In the genomic region with DNA sequence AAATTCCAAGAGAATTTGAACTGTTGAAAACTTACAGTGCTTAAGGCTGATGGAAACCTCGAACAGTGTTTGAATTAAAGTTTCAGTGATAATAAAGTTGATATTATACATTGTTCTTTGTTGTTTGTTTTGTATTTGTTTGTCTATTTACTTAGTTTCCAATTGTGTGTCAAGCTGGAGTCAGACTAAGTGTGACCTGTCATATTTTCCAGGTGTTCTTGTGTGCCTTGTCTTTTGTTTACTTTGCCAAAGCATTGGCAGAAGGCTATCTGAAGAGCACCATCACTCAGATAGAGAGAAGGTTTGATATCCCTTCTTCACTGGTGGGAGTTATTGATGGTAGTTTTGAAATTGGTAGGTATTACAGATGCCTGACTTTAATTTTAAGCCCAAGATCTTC, we compare ENCODE assay signal across 23 cellular contexts. TPM values are rescaled to one million over a fixed set of nuclear protein-coding genes. Genes with fewer than 3 reads are reported as not detected.
"Had no signal": no experiment of that assay in that cellular context is flagged by ENCODE, and none has a peak within 500 bp of the region (broad histone marks: within the 10 kb centered on the region; RNA-seq: fewer than 3 reads in every experiment).

No MANE protein-coding gene starts in this region.

- H3K27me3 ChIP-seq: ovary, vagina had no signal

- H3K27ac ChIP-seq: ovary, skin epidermis, vagina had no signal

- DNase-seq: activated CD4-positive, alpha-beta T cell treated with anti-CD3 and anti-CD28 coated beads for 36 hours; activated CD4-positive, alpha-beta T cell treated with anti-CD3 and anti-CD28 coated beads, Interleukin-2, amount 50 U/mL, for 4 hours; activated CD4-positive, CD25-positive, alpha-beta regulatory T cell; activated effector memory CD4-positive, alpha-beta T cell treated with Interleukin-2 at 50 U/mL for 16 hours; activated naive CD4-positive, alpha-beta T cell treated with Interleukin-2 at 50 U/mL for 16 hours; activated T-cell treated with anti-CD3 and anti-CD28 coated beads for 4 hours; activated T-cell treated with anti-CD3 and anti-CD28 coated beads, Interleukin-2, amount 50 U/mL, for 72 hours; anterior cingulate cortex; endodermal cell; foreskin fibroblast; head of caudate nucleus; hippocampal formation; left cardiac atrium; naive B cell; ovary; stimulated activated CD4-positive, alpha-beta T cell treated with anti-CD3 and anti-CD28 coated beads, Interleukin-4, amount 100 ng/mL, for 24 hours; substantia nigra had no signal

- H3K36me3 ChIP-seq: ovary, vagina had no signal

- H3K4me3 ChIP-seq: ovary, skin epidermis, vagina had no signal

- H3K9me3 ChIP-seq: ovary, vagina had no signal

- H3K4me1 ChIP-seq: vagina had no signal

- FAIRE-seq: bronchial epithelial cell, keratinocyte had no signal

RNA-seq across cellular contexts. Expression of gene SLCO1C1, which starts 6.0 kb away (rescaled TPM):
- total RNA-seq: activated CD4-positive, alpha-beta T cell treated with anti-CD3 and anti-CD28 coated beads for 36 hours; activated T-cell treated with anti-CD3 and anti-CD28 coated beads, Interleukin-2, amount 50 U/mL, for 72 hours; bronchial epithelial cell; lower leg skin; ovary; renal cortical epithelial cell; vagina had no signal
